8 cellular contexts compared by ENCODE assay signal in genomic region chr19:21328402-21328801, GRCh38. TPM values are rescaled to one million over a fixed set of nuclear protein-coding genes. Genes with fewer than 3 reads are reported as not detected.
A peak's percentile ranks its signal among the peaks of the same experiment; 100 is the strongest.
DNase-seq lines count a peak whose midpoint lies in the region; ATAC-seq and TF ChIP-seq lines count a peak whose summit lies in the region.

No MANE protein-coding gene starts in this region.

- peaks cover 14 to 15% of the 10 kb centered on the region in 2 donors for H3K36me3 Mint-ChIP-seq in naive B cell

- DNase-seq in NOMO-1 (lab: John Stamatoyannopoulos, UW; ENCODE audit: unreplicated experiment in 2 of 2) (peak; percentile 3 to 19), NOMO-1 treated with dmso at 0.1 percent for 144 hours (lab: John Stamatoyannopoulos, UW; ENCODE audit: unreplicated experiment) (no peak), PC-9 (no peak), naive B cell (no peak), SKM-1 (lab: John Stamatoyannopoulos, UW; ENCODE audit: unreplicated experiment) (no peak), epidermal melanocyte (ENCODE audit: insufficient read length, low spot score) (no peak)

- H3K4me3 Mint-ChIP-seq in naive B cell: peak overlapping the region; percentile 98 to 100 (median 99)

- BruUV-seq in PC-9 (replicated peaks; lab: Mats Ljungman, UMichigan): no TSS peak

- no peak for ATAC-seq in naive B cell (ENCODE audit: low read depth in 2 of 2)
- no peak for ATAC-seq in GM21381 (IDR thresholded peaks at IDR 0.05; ENCODE audit: unreplicated experiment)

- H3K4me1 ChIP-seq in PC-9 (replicated peaks; ENCODE audit: insufficient read depth) (peaks cover 7% of the 10 kb centered on the region), endocrine pancreas (ENCODE audit: control insufficient read depth, insufficient read depth, low read length) (no peaks in the 10 kb centered on the region)

- H3K36me3 ChIP-seq in PC-9 (ENCODE audit: low read depth): peaks cover 25% of the 10 kb centered on the region
- H3K36me3 ChIP-seq in endocrine pancreas (ENCODE audit: control insufficient read depth, insufficient read depth, low read length): peaks cover 4% of the 10 kb centered on the region

- H3K27me3 Mint-ChIP-seq in naive B cell: no peaks in the 10 kb centered on the region

- H3K27ac ChIP-seq in PC-9: 0 out of 2 replicates have a peak overlapping the region, but pooled peaks have one; percentile 57

- peaks cover 0 to 13% (median 7%) of the 10 kb centered on the region in 7 donors for H3K9me3 Mint-ChIP-seq in naive B cell

- intact Hi-C loops in PC-9 (cut with micrococcal nuclease; ENCODE audit: unreplicated experiment): loop anchor here (2.0 kb wide), 2 partner anchors 30 to 68 kb away; partner anchors contain the start of genes ZNF493 and ZNF738

- H3K9me2 ChIP-seq in PC-9 (ENCODE audit: insufficient read depth): no peaks in the 10 kb centered on the region

- H3K4me2 ChIP-seq in PC-9: peak overlapping the region; percentile 84

- H3K9me3 ChIP-seq in PC-9 (ENCODE audit: insufficient read depth, low read depth): peaks cover 21% of the 10 kb centered on the region
- H3K9me3 ChIP-seq in endocrine pancreas (ENCODE audit: control insufficient read depth, low read length): no peaks in the 10 kb centered on the region

- TF ChIP-seq CTCF in PC-9 (conservative IDR thresholded peaks at IDR 0.05): no peak

- no peaks in the 10 kb centered on the region for H4K20me1 ChIP-seq in PC-9 (ENCODE audit: insufficient read depth)

- H3K27ac Mint-ChIP-seq in naive B cell: peak overlapping the region; percentile 96 to 99 (median 98)

- CTCF ChIA-PET in PC-9 (lab: Charles Lee): interaction anchor here (1.2 kb wide), 1 partner anchor 69 kb away, joined by 3 read pairs; no protein-coding TSS in a partner anchor

- H3K27me3 ChIP-seq in PC-9 (ENCODE audit: insufficient read depth, low read depth) (no peaks in the 10 kb centered on the region), endocrine pancreas (ENCODE audit: control insufficient read depth, insufficient read depth, low read length) (no peaks in the 10 kb centered on the region)

- POLR2A ChIA-PET in PC-9 (lab: Charles Lee; ENCODE audit: unreplicated experiment): interaction anchor here (0.6 to 1.0 kb wide), 3 partner anchors 30 to 186 kb away, joined by 3 to 5 read pairs (median 4); partner anchors contain the start of genes ZNF431 and ZNF738

- peak overlapping the region; percentile 79 for H3K4me3 ChIP-seq in PC-9
- peak overlapping the region; percentile 76 for H3K4me3 ChIP-seq in endocrine pancreas (ENCODE audit: control insufficient read depth, insufficient read depth, low read length)

- H3F3A ChIP-seq in PC-9 (ENCODE audit: insufficient read depth, low read depth): peaks cover 4% of the 10 kb centered on the region; the same call in 1 of the 2 replicates

- peak overlapping the region; percentile 71 for H3K9ac ChIP-seq in endocrine pancreas (ENCODE audit: control insufficient read depth, insufficient read depth, low read length)

- H3K4me1 Mint-ChIP-seq in naive B cell: peaks cover 19 to 57% (median 39%) of the 10 kb centered on the region in 3 donors

- peak overlapping the region; percentile 99 for H2AFZ ChIP-seq in PC-9

- peaks cover 27% of the 10 kb centered on the region for H3K79me2 ChIP-seq in PC-9 (ENCODE audit: low read depth)

RNA-seq across cellular contexts. Expression of gene ZNF708, which starts 0.8 kb away (rescaled TPM):
- total RNA-seq in PC-9 (2021): 2.5 and 4.2 TPM in 2 replicates
- 10 to 100 TPM in 5 of 6 donors, 1 to 10 TPM in 1; 2.2 to 25.8 (median 15.0) TPM for polyA plus RNA-seq in naive B cell (ENCODE audit: low read depth in 6 of 6)

RNA-seq across cellular contexts. Expression of gene ZNF738, which starts 30.4 kb away (rescaled TPM):
- total RNA-seq in PC-9 (2021): 11.9 and 14.0 TPM in 2 replicates
- 10 to 100 TPM in 1 of 6 donors, 1 to 10 TPM in 5; 6.1 to 10.0 (median 7.2) TPM for polyA plus RNA-seq in naive B cell (ENCODE audit: low read depth in 6 of 6)

Comparison
In these comparisons a context has a peak if more than half of its experiments do, and no peak if none do; other contexts are left out.
1. DNase-seq: peak in NOMO-1 (2 of 2); none in NOMO-1 treated with dmso at 0.1 percent for 144 hours (single experiment), PC-9 (0 of 2), naive B cell (single experiment), SKM-1 (single experiment) and epidermal melanocyte (single experiment).